8 cellular contexts compared by ENCODE assay signal in the genomic region with DNA sequence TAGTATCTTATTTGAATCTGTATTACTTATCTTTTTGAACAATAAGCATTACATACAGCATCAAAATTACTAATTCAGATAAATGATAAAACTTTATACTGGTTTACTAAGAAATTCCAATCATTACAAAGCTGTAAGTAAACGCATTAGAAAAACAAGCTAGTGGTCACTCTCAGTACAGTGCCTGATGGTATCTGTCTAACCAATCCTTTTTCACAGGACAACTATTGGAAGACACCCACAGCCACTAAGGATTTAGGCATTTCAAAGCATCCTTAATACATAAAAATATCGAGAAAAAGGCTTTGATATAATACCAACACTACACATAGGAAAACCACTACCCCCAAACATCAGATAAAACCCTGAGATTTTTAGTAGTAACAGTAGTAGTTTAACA. TPM values are rescaled to one million over a fixed set of nuclear protein-coding genes. Genes with fewer than 3 reads are reported as not detected.
DNase-seq lines count a peak whose midpoint lies in the region; ATAC-seq, FAIRE-seq and TF ChIP-seq lines count a peak whose summit lies in the region.

No MANE protein-coding gene starts in this region.

- peak overlapping the region; percentile 98 for H3K4ac ChIP-seq in trophoblast cell (ENCODE audit: low read depth, low read length)

- H4K20me1 ChIP-seq in DOHH2 (ENCODE audit: control insufficient read depth, insufficient read depth, low read depth, low read length) (peaks cover 24% of the 10 kb centered on the region), OCI-LY3 (ENCODE audit: insufficient read depth, low read length) (peaks cover 48% of the 10 kb centered on the region), endothelial cell of umbilical vein (replicated peaks; ENCODE audit: control insufficient read depth, extremely low read depth, insufficient read depth, low read length) (peaks cover 5% of the 10 kb centered on the region)

- DNase-seq in endothelial cell of umbilical vein (ENCODE audit: low read depth, low spot score) (no peak), trophoblast cell (peak in 1 of 2 donors; percentile 40), NCI-H187 treated with DMSO at 0.1 percent for 48 hours (lab: John Stamatoyannopoulos, UW) (no peak), NCI-H1417 (lab: John Stamatoyannopoulos, UW) (no peak), NCI-H1694 (lab: John Stamatoyannopoulos, UW) (no peak)

- no peak overlapping the region for H3K23ac ChIP-seq in trophoblast cell (ENCODE audit: low read length)

- H3K9ac ChIP-seq in OCI-LY3 (ENCODE audit: low read length) = no peak overlapping the region
- H3K9ac ChIP-seq in endothelial cell of umbilical vein (replicated peaks; ENCODE audit: extremely low read depth, insufficient read depth, low read length) = no peak overlapping the region
- H3K9ac ChIP-seq in trophoblast cell (ENCODE audit: low read length) = no peak overlapping the region

- H2AK5ac ChIP-seq in trophoblast cell (ENCODE audit: low read length) = no peak overlapping the region

- H3K9me3 ChIP-seq in DOHH2 (ENCODE audit: control insufficient read depth, insufficient read depth, low read length) (no peaks in the 10 kb centered on the region), OCI-LY3 (ENCODE audit: insufficient read depth, low read length) (no peaks in the 10 kb centered on the region), endothelial cell of umbilical vein (replicated peaks; ENCODE audit: control insufficient read depth, insufficient read depth, low read length) (no peaks in the 10 kb centered on the region), trophoblast cell (ENCODE audit: insufficient read depth, low read depth, low read length) (no peaks in the 10 kb centered on the region)

- intact Hi-C loops in endothelial cell of umbilical vein (cut with micrococcal nuclease) = loop anchor here (5.0 to 10.0 kb wide), 3 partner anchors 315 to 535 kb away; a partner anchor contains a TSS

- H3K36me3 ChIP-seq in DOHH2 (ENCODE audit: control insufficient read depth, low read length) (peaks cover 73% of the 10 kb centered on the region), OCI-LY3 (replicated peaks; ENCODE audit: low read depth, low read length) (peaks cover 38% of the 10 kb centered on the region), endothelial cell of umbilical vein (ENCODE audit: control insufficient read depth in 2 of 2, extremely low read depth in 1 of 2, insufficient read depth in 2 of 2, low read length in 2 of 2) (peaks cover 10 to 16% of the 10 kb centered on the region in 2 experiments), trophoblast cell (ENCODE audit: control insufficient read depth in 1 of 2, insufficient read depth in 2 of 2, low read length in 2 of 2) (peaks cover 8 to 18% of the 10 kb centered on the region in 2 experiments)

- no peak overlapping the region for H3K27ac ChIP-seq in DOHH2 (ENCODE audit: low read depth, low read length)
- no peak overlapping the region for H3K27ac ChIP-seq in OCI-LY3 (ENCODE audit: low read length)
- no peak overlapping the region for H3K27ac ChIP-seq in endothelial cell of umbilical vein (ENCODE audit: insufficient read depth, low read depth, low read length)
- H3K27ac ChIP-seq in trophoblast cell (ENCODE audit: low read depth, low read length) = no peak overlapping the region

- H3K9me1 ChIP-seq in endothelial cell of umbilical vein (replicated peaks; ENCODE audit: control insufficient read depth, extremely low read depth, insufficient read depth, low read length) = no peaks in the 10 kb centered on the region

- no peak overlapping the region for H4K8ac ChIP-seq in trophoblast cell (ENCODE audit: low read depth, low read length)

- no peak overlapping the region for H2BK12ac ChIP-seq in trophoblast cell (ENCODE audit: low read length)

- H3K4me3 ChIP-seq in DOHH2 (ENCODE audit: low read length) = peak overlapping the region; percentile 90
- H3K4me3 ChIP-seq in OCI-LY3 (ENCODE audit: low read length) = peak overlapping the region; percentile 87
- H3K4me3 ChIP-seq in endothelial cell of umbilical vein (replicated peaks in 1 of 3; ENCODE audit: insufficient read depth in 1 of 3, low read depth in 1 of 3, low read length in 3 of 3) = peak overlapping the region in 2 of 3 experiments; percentile 9 to 95
- H3K4me3 ChIP-seq in trophoblast cell (ENCODE audit: low read depth, low read length) = no peak overlapping the region

- TF ChIP-seq CTCF in DOHH2 (IDR thresholded peaks at IDR 0.05; ENCODE audit: low read depth, low read length, poor library complexity, severe bottlenecking) = no peak
- no peak for TF ChIP-seq CTCF in OCI-LY3 (IDR thresholded peaks at IDR 0.05; ENCODE audit: low read depth, low read length)
- no peak for TF ChIP-seq CTCF in endothelial cell of umbilical vein (IDR thresholded peaks at IDR 0.05; ENCODE audit: extremely low read depth in 1 of 2, insufficient read depth in 1 of 2, low read depth in 1 of 2, low read length in 2 of 2)

- H2AFZ ChIP-seq in OCI-LY3 (ENCODE audit: low read depth, low read length) (no peak overlapping the region), endothelial cell of umbilical vein (ENCODE audit: low read depth, low read length) (no peak overlapping the region), trophoblast cell (ENCODE audit: insufficient read depth, low read length, poor library complexity) (no peak overlapping the region)

- no peaks in the 10 kb centered on the region for H3K27me3 ChIP-seq in DOHH2 (ENCODE audit: control insufficient read depth, low read length)
- no peaks in the 10 kb centered on the region for H3K27me3 ChIP-seq in OCI-LY3 (ENCODE audit: low read depth, low read length)
- H3K27me3 ChIP-seq in endothelial cell of umbilical vein (ENCODE audit: control insufficient read depth in 2 of 2, insufficient read depth in 2 of 2, low read length in 2 of 2) = no peaks in the 10 kb centered on the region
- no peaks in the 10 kb centered on the region for H3K27me3 ChIP-seq in trophoblast cell (ENCODE audit: insufficient read depth, low read length)

- POLR2A ChIA-PET in endothelial cell of umbilical vein (lab: Charles Lee) = no interaction called here

- H3K4me1 ChIP-seq in DOHH2 (ENCODE audit: control insufficient read depth, low read length) = peaks cover 31% of the 10 kb centered on the region
- peaks cover 27% of the 10 kb centered on the region for H3K4me1 ChIP-seq in OCI-LY3 (ENCODE audit: low read length)
- H3K4me1 ChIP-seq in endothelial cell of umbilical vein (ENCODE audit: control insufficient read depth, extremely low read depth, insufficient read depth, low read length) = peaks cover 31% of the 10 kb centered on the region
- peaks cover 0 to 4% of the 10 kb centered on the region in 2 experiments for H3K4me1 ChIP-seq in trophoblast cell (ENCODE audit: control insufficient read depth in 1 of 2, insufficient read depth in 2 of 2, low read length in 2 of 2)

- H4K91ac ChIP-seq in trophoblast cell (ENCODE audit: low read depth, low read length) = no peak overlapping the region

- no peak overlapping the region for H3K18ac ChIP-seq in trophoblast cell (ENCODE audit: low read length)

- no TSS peak for BruUV-seq in endothelial cell of umbilical vein (replicated peaks; lab: Mats Ljungman, UMichigan)

- no peak overlapping the region for H2BK5ac ChIP-seq in trophoblast cell (ENCODE audit: low read depth, low read length, poor library complexity)

- dilution Hi-C loops in endothelial cell of umbilical vein (cut with MboI; ENCODE audit: extremely low pct_ligation_motif_present, low sequenced_read_pairs) = no loop called here

- no peaks in the 10 kb centered on the region for H3K9me2 ChIP-seq in DOHH2 (replicated peaks; ENCODE audit: control insufficient read depth, low read length)

- no peak for ATAC-seq in HG03025 (IDR thresholded peaks at IDR 0.05; ENCODE audit: low FRiP score, unreplicated experiment)

- no peak overlapping the region for H4K12ac ChIP-seq in trophoblast cell (ENCODE audit: low read depth, low read length)

- no peaks in the 10 kb centered on the region for H3F3A ChIP-seq in DOHH2 (ENCODE audit: control insufficient read depth, insufficient read depth)

- H3K4me2 ChIP-seq in DOHH2 (ENCODE audit: low read length) (peak overlapping the region; percentile 88), OCI-LY3 (ENCODE audit: low read length) (peak overlapping the region; percentile 89), endothelial cell of umbilical vein (ENCODE audit: insufficient read depth, low read length) (peak overlapping the region; percentile 98), trophoblast cell (ENCODE audit: low read length) (peak overlapping the region; percentile 49)

- peaks cover 15% of the 10 kb centered on the region for H3K79me1 ChIP-seq in trophoblast cell (ENCODE audit: low read length)

- H3K79me2 ChIP-seq in DOHH2 (ENCODE audit: control insufficient read depth, low read length) (peaks cover 63% of the 10 kb centered on the region), OCI-LY3 (ENCODE audit: low read length) (peaks cover 58% of the 10 kb centered on the region), endothelial cell of umbilical vein (ENCODE audit: control insufficient read depth, insufficient read depth, low read length) (peaks cover 60% of the 10 kb centered on the region), trophoblast cell (ENCODE audit: control insufficient read depth, insufficient read depth, low read length, poor library complexity) (peaks cover 12% of the 10 kb centered on the region)

- no peak overlapping the region for H3K14ac ChIP-seq in trophoblast cell (ENCODE audit: low read length)

- CTCF ChIA-PET in endothelial cell of umbilical vein (lab: Charles Lee) = interaction anchor here (0.6 to 2.5 kb wide), 3 partner anchors 10 to 192 kb away, joined by 3 to 6 read pairs (median 5); no protein-coding TSS in a partner anchor

- WGBS in trophoblast cell (ENCODE audit: extremely low coverage, insufficient coverage, insufficient read length) = no CpG with 5 or more reads among the region's 2 CpGs

- no peak for FAIRE-seq in endothelial cell of umbilical vein (lab: Jason Lieb, UNC)

- no peak for TF ChIP-seq POLR2A in endothelial cell of umbilical vein (IDR thresholded peaks at IDR 0.05; ENCODE audit: low read depth, low read length)

- H2BK120ac ChIP-seq in trophoblast cell (ENCODE audit: insufficient read depth, low read length, poor library complexity) = no peak overlapping the region

TF ChIP-seq in endothelial cell of umbilical vein, 7 proteins besides CTCF, POLR2A, EP300 and RAD21 (continues in another document):
- TF ChIP-seq GATA2 (IDR thresholded peaks at IDR 0.05; ENCODE audit: insufficient read depth, insufficient read length, low read depth, low read length) = no peak
- TF ChIP-seq POLR2AphosphoS5 (IDR thresholded peaks at IDR 0.05; ENCODE audit: insufficient read depth, low read depth, low read length) = no peak

RNA-seq across cellular contexts. Expression of a gene that starts 2.6 kb away (rescaled TPM):
- 162 and 172 TPM in 2 replicates for total RNA-seq in endothelial cell of umbilical vein
- polyA plus RNA-seq in endothelial cell of umbilical vein = 116 and 129 TPM in 2 replicates
- 90.8 and 92.7 TPM in 2 replicates for polyA plus RNA-seq in endothelial cell of umbilical vein (2011; cell fraction: cytosol; rRNA removed)
- polyA plus RNA-seq in endothelial cell of umbilical vein (2011; cell fraction: nucleus; rRNA removed) = 57.4 and 85.7 TPM in 2 replicates
- polyA plus RNA-seq in endothelial cell of umbilical vein (2012) = 113 and 151 TPM in 2 replicates
- polyA minus RNA-seq in endothelial cell of umbilical vein = 258 and 280 TPM in 2 replicates
- 167 TPM for polyA minus RNA-seq in endothelial cell of umbilical vein (2011; cell fraction: cytosol; rRNA and poly(A)+ RNA removed)
- 105 and 111 TPM in 2 replicates for polyA minus RNA-seq in endothelial cell of umbilical vein (2011; cell fraction: nucleus; rRNA and poly(A)+ RNA removed)
- polyA plus RNA-seq in trophoblast cell (2013) = 180 and 183 TPM in 2 replicates
